Comparison of ENCODE assay signal across 1 cellular context in genomic region chr11:132921597-132921996, GRCh38.
A peak's percentile ranks its signal among the peaks of the same experiment; 100 is the strongest.
TF ChIP-seq lines count a peak whose summit lies in the region.

No MANE protein-coding gene starts in this region.

TF ChIP-seq in K562, 482 proteins besides CTCF, POLR2A, EP300 and RAD21 (continued from another document):
- TF ChIP-seq CUX1 (CRISPR knock-in tag; IDR thresholded peaks at IDR 0.05) (no peak), SMAD2 (IDR thresholded peaks at IDR 0.05; ENCODE audit: low read depth, low read length) (no peak), MTA3 (IDR thresholded peaks at IDR 0.05; ENCODE audit: borderline replicate concordance) (no peak), FOXP4 (CRISPR knock-in tag; IDR thresholded peaks at IDR 0.05; ENCODE audit: borderline replicate concordance) (no peak), TGIF2 (CRISPR knock-in tag; IDR thresholded peaks at IDR 0.05) (no peak), ZNF316 (IDR thresholded peaks at IDR 0.05) (peak; percentile 63), C11orf30 (IDR thresholded peaks at IDR 0.05; ENCODE audit: low read depth) (peak; percentile 36; the same call in 1 of the 2 replicates), ARHGAP35 (IDR thresholded peaks at IDR 0.05; ENCODE audit: partially characterized antibody) (no peak), SMARCB1 (IDR thresholded peaks at IDR 0.05; ENCODE audit: insufficient read length, low read depth) (no peak), ZNF77 (CRISPR knock-in tag; IDR thresholded peaks at IDR 0.05) (no peak), MAFK (IDR thresholded peaks at IDR 0.05; ENCODE audit: low read length) (peak; percentile 94), ZFPM2 (CRISPR knock-in tag; IDR thresholded peaks at IDR 0.05) (no peak), NKRF (IDR thresholded peaks at IDR 0.05; ENCODE audit: borderline replicate concordance) (no peak), MAFG (tag; conservative IDR thresholded peaks at IDR 0.05) (peak; percentile 72), MAFF (IDR thresholded peaks at IDR 0.05; ENCODE audit: low read length) (peak; percentile 86)
